ENCODE assay signal across 14 cellular contexts in the genomic region with DNA sequence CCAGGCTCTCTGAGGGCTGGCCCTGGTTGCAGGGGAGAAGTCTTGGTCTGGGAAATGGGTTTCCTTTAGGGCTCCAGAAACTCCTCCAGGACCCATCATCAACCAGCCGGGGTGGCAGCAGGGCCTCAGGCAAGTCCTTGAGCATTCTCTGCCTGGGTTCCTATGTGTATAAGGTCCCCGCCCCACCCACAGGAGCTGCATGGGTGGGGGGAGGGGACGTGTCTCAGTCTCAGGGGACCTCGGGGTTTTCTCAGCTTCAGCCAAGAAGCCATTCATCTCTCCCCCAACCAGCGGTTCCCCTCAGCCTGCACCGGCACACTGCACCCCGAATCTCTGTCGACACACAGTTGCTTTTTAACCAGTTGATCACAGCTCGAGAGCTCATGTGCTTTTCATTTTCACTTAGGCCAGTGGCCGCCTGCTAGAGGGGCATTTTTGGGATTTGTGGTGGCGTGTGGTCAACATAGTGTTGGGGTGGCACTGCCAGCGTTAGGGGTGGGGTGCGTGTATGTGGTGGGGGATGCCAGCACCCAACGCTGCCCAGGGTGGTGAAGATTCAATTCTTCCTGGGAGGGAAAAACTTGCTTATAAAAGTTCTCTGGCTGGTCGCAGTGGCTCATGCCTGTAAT. TPM values are rescaled to one million over a fixed set of nuclear protein-coding genes. Genes with fewer than 3 reads are reported as not detected.
DNase-seq lines count a peak whose midpoint lies in the region; ATAC-seq and TF ChIP-seq lines count a peak whose summit lies in the region.
"Had no signal": no experiment of that assay in that cellular context is flagged by ENCODE, and none has a peak within 500 bp of the region (broad histone marks: within the 10 kb centered on the region; RNA-seq: fewer than 3 reads in every experiment).

No MANE protein-coding gene starts in this region.

- H3K4me3 ChIP-seq in OCI-LY7 (ENCODE audit: low read depth, low read length, poor library complexity, severe bottlenecking) (peak overlapping the region; percentile 10), prostate gland (no peak overlapping the region)
- H3K4me3 ChIP-seq: heart left ventricle had no signal

- in situ Hi-C loops in GM18951 (cut with MboI; ENCODE audit: low sequenced_read_pairs, unreplicated experiment), result no loop called here

- H3K27me3 ChIP-seq in prostate gland (replicated peaks; ENCODE audit: insufficient read depth), result peaks cover 15% of the 10 kb centered on the region

- intact Hi-C loops in OCI-LY7 (cut with micrococcal nuclease; ENCODE audit: unreplicated experiment), result no loop called here
- intact Hi-C loops in prostate gland (cut with DNase I), result no loop called here

- H3K9me3 ChIP-seq in OCI-LY7 (ENCODE audit: low read length) (no peaks in the 10 kb centered on the region), prostate gland (no peaks in the 10 kb centered on the region)
- H3K9me3 ChIP-seq: heart left ventricle had no signal

- CTCF ChIA-PET in OCI-LY7 (lab: Charles Lee; ENCODE audit: unreplicated experiment), result interaction anchor here (0.6 kb wide), 3 partner anchors 25 to 110 kb away, joined by 3 to 4 read pairs (median 3); no protein-coding TSS in a partner anchor

- H3K27ac ChIP-seq in OCI-LY7 (ENCODE audit: low read depth, low read length, poor library complexity, severe bottlenecking), result no peak overlapping the region
- no peak overlapping the region for H3K27ac ChIP-seq in prostate gland

- TF ChIP-seq POLR2A in GM18951 (IDR thresholded peaks at IDR 0.05; ENCODE audit: extremely low read depth, insufficient read depth, insufficient read length), result peak; percentile 28
- no peak for TF ChIP-seq POLR2A in prostate gland (IDR thresholded peaks at IDR 0.05)

- peaks cover 54% of the 10 kb centered on the region for H3K4me1 ChIP-seq in OCI-LY7 (ENCODE audit: insufficient read depth, low read length, poor library complexity, severe bottlenecking)
- no peaks in the 10 kb centered on the region for H3K4me1 ChIP-seq in prostate gland (replicated peaks)

- peaks cover 19% of the 10 kb centered on the region for H3K79me2 ChIP-seq in OCI-LY7 (ENCODE audit: insufficient read depth, low read depth, low read length)

- BruUV-seq in OCI-LY7 (replicated peaks; lab: Mats Ljungman, UMichigan), result no TSS peak

- H3K36me3 ChIP-seq in OCI-LY7 (ENCODE audit: insufficient read depth, low read length) (peaks cover 84% of the 10 kb centered on the region), prostate gland (no peaks in the 10 kb centered on the region)
- H3K36me3 ChIP-seq: heart left ventricle had no signal

- WGBS in prostate gland, result 79% methylated on average over 15 of the region's 15 CpGs

- ATAC-seq in GM21786 (IDR thresholded peaks at IDR 0.05; ENCODE audit: unreplicated experiment) (no peak), GM19455 (IDR thresholded peaks at IDR 0.05; ENCODE audit: unreplicated experiment) (no peak), HG02588 (IDR thresholded peaks at IDR 0.05; ENCODE audit: unreplicated experiment) (no peak)
- ATAC-seq: heart left ventricle, left ventricle myocardium superior had no signal

- peaks cover 27% of the 10 kb centered on the region; the same call in 1 of the 2 replicates for H4K20me1 ChIP-seq in OCI-LY7 (ENCODE audit: insufficient read depth, low read length)

- no peak overlapping the region for H2AFZ ChIP-seq in OCI-LY7 (ENCODE audit: low read length)

- TF ChIP-seq CTCF in GM10266 (IDR thresholded peaks at IDR 0.05; ENCODE audit: control insufficient read depth, insufficient read depth, low read depth, missing control alignments), result no peak
- TF ChIP-seq CTCF in OCI-LY7 (conservative IDR thresholded peaks at IDR 0.05; ENCODE audit: low read length), result no peak
- TF ChIP-seq CTCF in prostate gland (IDR thresholded peaks at IDR 0.05), result no peak

- no peaks in the 10 kb centered on the region for H3K9me2 ChIP-seq in OCI-LY7 (ENCODE audit: insufficient read depth, low read length)

- DNase-seq in GM10266 (ENCODE audit: extremely low spot score) (peak; percentile 80), OCI-LY7 (ENCODE audit: low spot score) (peak; percentile 57), germinal center (ENCODE audit: low spot score) (peak; percentile 68), prostate gland (ENCODE audit: low spot score) (no peak)
- DNase-seq: activated CD4-positive, CD25-positive, alpha-beta regulatory T cell treated with anti-CD3 and anti-CD28 coated beads, Interleukin-2, amount 50 U/mL, for 72 hours; effector CD8-positive, alpha-beta T cell; heart left ventricle; left ventricle myocardium superior; NCI-H1417 treated with DMSO at 0.1 percent for 48 hours; NCI-H526 treated with DMSO at 0.1 percent for 48 hours had no signal

- H3K4me2 ChIP-seq in OCI-LY7 (ENCODE audit: low read length), result peak overlapping the region; percentile 85

- POLR2A ChIA-PET in OCI-LY7 (lab: Charles Lee), result no interaction called here

RNA-seq across cellular contexts. Expression of gene RUNX3, which starts 6.5 kb away (rescaled TPM):
- total RNA-seq in OCI-LY7 (2014; rRNA removed; shearing (Covaris generic)), result 9.5 and 12.2 TPM in 2 replicates
- total RNA-seq in OCI-LY7 (2022) (39.5 and 41.1 TPM in 2 replicates), prostate gland (1 to 10 TPM; 2.5 to 3.4 TPM)
